Comparison of ENCODE assay signal across 12 cellular contexts in genomic region chr7:632831-633210, GRCh38.
DNase-seq lines count a peak whose midpoint lies in the region; ATAC-seq and TF ChIP-seq lines count a peak whose summit lies in the region.
"Had no signal": no experiment of that assay in that cellular context is flagged by ENCODE, and none has a peak within 500 bp of the region (broad histone marks: within the 10 kb centered on the region; RNA-seq: fewer than 3 reads in every experiment).

No MANE protein-coding gene starts in this region.

- H3K4me3 Mint-ChIP-seq in activated naive CD8-positive, alpha-beta T cell: no peak overlapping the region
- no peak overlapping the region for H3K4me3 Mint-ChIP-seq in activated naive CD8-positive, alpha-beta T cell treated with anti-CD3 and anti-CD28 coated beads for 36 hours
- H3K4me3 Mint-ChIP-seq in activated CD8-positive, alpha-beta memory T cell treated with anti-CD3 and anti-CD28 coated beads, Interleukin-2, amount 10 ng/mL, durations not matched to agents 7 days and 5 days: no peak overlapping the region
- H3K4me3 Mint-ChIP-seq: CD14-positive monocyte; CD8-positive, alpha-beta memory T cell had no signal

- H4K8ac ChIP-seq in neuronal stem cell (ENCODE audit: low read depth, low read length): no peak overlapping the region

- peaks cover 3% of the 10 kb centered on the region for H3K36me3 Mint-ChIP-seq in activated naive CD8-positive, alpha-beta T cell
- peaks cover 5% of the 10 kb centered on the region for H3K36me3 Mint-ChIP-seq in activated naive CD8-positive, alpha-beta T cell treated with anti-CD3 and anti-CD28 coated beads for 36 hours
- peaks cover 3% of the 10 kb centered on the region for H3K36me3 Mint-ChIP-seq in activated CD8-positive, alpha-beta memory T cell treated with anti-CD3 and anti-CD28 coated beads, Interleukin-2, amount 10 ng/mL, durations not matched to agents 7 days and 5 days
- H3K36me3 Mint-ChIP-seq: CD14-positive monocyte; CD8-positive, alpha-beta memory T cell; IgD-negative memory B cell had no signal

- no CpG with 5 or more reads among the region's 23 CpGs for WGBS in neuronal stem cell (ENCODE audit: extremely low coverage in 2 of 2, insufficient read length in 2 of 2, insufficient replicate concordance in 1 of 2), 2 donors
- WGBS in spleen, 5 donors: 88 to 97% (median 90%) methylated on average over 14 to 23 of the region's 23 CpGs

- no peak overlapping the region for H3K14ac ChIP-seq in neuronal stem cell (ENCODE audit: low read length)

- H2BK12ac ChIP-seq in neuronal stem cell (ENCODE audit: low read length): no peak overlapping the region

- H3K4me1 ChIP-seq in neuronal stem cell (ENCODE audit: control insufficient read depth in 2 of 2, insufficient read depth in 1 of 2, low read depth in 1 of 2, low read length in 2 of 2): no peaks in the 10 kb centered on the region
- H3K4me1 ChIP-seq in spleen: peaks cover 0 to 12% (median 3%) of the 10 kb centered on the region in 6 donors

- CTCF ChIA-PET in activated CD8-positive, alpha-beta memory T cell treated with anti-CD3 and anti-CD28 coated beads, Interleukin-2, amount 10 ng/mL, durations not matched to agents 7 days and 5 days (lab: Charles Lee): no interaction called here

- no peak overlapping the region for H3K4ac ChIP-seq in neuronal stem cell (ENCODE audit: low read length)

- H3K36me3 ChIP-seq in neuronal stem cell (replicated peaks in 1 of 2; ENCODE audit: control insufficient read depth in 2 of 2, insufficient read depth in 2 of 2, low read length in 2 of 2): no peaks in the 10 kb centered on the region
- H3K36me3 ChIP-seq in spleen: no peaks in the 10 kb centered on the region

- no peak overlapping the region for H2AFZ ChIP-seq in neuronal stem cell (ENCODE audit: low read length)

- H3K27me3 ChIP-seq in neuronal stem cell (ENCODE audit: control insufficient read depth in 3 of 3, insufficient read depth in 3 of 3, low read depth in 1 of 3, low read length in 3 of 3) (no peaks in the 10 kb centered on the region), spleen (replicated peaks in 1 of 7) (no peaks in the 10 kb centered on the region)

- no peak for TF ChIP-seq CTCF in spleen (IDR thresholded peaks at IDR 0.05 in 8 of 11, conservative IDR thresholded peaks at IDR 0.05 in 3 of 11)

- H3K4me2 ChIP-seq in neuronal stem cell (ENCODE audit: insufficient read depth, low read length, poor library complexity, severe bottlenecking): no peak overlapping the region

- peak overlapping the region; percentile 66 for H3K27ac Mint-ChIP-seq in activated naive CD8-positive, alpha-beta T cell
- no peak overlapping the region for H3K27ac Mint-ChIP-seq in activated naive CD8-positive, alpha-beta T cell treated with anti-CD3 and anti-CD28 coated beads for 36 hours
- H3K27ac Mint-ChIP-seq in activated CD8-positive, alpha-beta memory T cell treated with anti-CD3 and anti-CD28 coated beads, Interleukin-2, amount 10 ng/mL, durations not matched to agents 7 days and 5 days: no peak overlapping the region
- H3K27ac Mint-ChIP-seq: CD14-positive monocyte had no signal

- H3K9ac ChIP-seq in neuronal stem cell (ENCODE audit: low read depth, low read length, poor library complexity): no peak overlapping the region

- peak overlapping the region; percentile 5 for H2AK5ac ChIP-seq in neuronal stem cell (ENCODE audit: low read depth, low read length)

- no peaks in the 10 kb centered on the region for H3K9me3 Mint-ChIP-seq in activated naive CD8-positive, alpha-beta T cell (ENCODE audit: low read depth)
- no peaks in the 10 kb centered on the region for H3K9me3 Mint-ChIP-seq in activated naive CD8-positive, alpha-beta T cell treated with anti-CD3 and anti-CD28 coated beads for 36 hours
- no peaks in the 10 kb centered on the region for H3K9me3 Mint-ChIP-seq in activated CD8-positive, alpha-beta memory T cell treated with anti-CD3 and anti-CD28 coated beads, Interleukin-2, amount 10 ng/mL, durations not matched to agents 7 days and 5 days (ENCODE audit: low read depth)
- H3K9me3 Mint-ChIP-seq: CD8-positive, alpha-beta memory T cell; IgD-negative memory B cell had no signal

- peaks cover 8% of the 10 kb centered on the region for H3K4me1 Mint-ChIP-seq in activated naive CD8-positive, alpha-beta T cell (ENCODE audit: low read depth)
- H3K4me1 Mint-ChIP-seq in activated naive CD8-positive, alpha-beta T cell treated with anti-CD3 and anti-CD28 coated beads for 36 hours: no peaks in the 10 kb centered on the region
- H3K4me1 Mint-ChIP-seq in activated CD8-positive, alpha-beta memory T cell treated with anti-CD3 and anti-CD28 coated beads, Interleukin-2, amount 10 ng/mL, durations not matched to agents 7 days and 5 days: no peaks in the 10 kb centered on the region
- H3K4me1 Mint-ChIP-seq: CD14-positive monocyte, IgD-negative memory B cell had no signal

- no peak overlapping the region for H2BK5ac ChIP-seq in neuronal stem cell (ENCODE audit: low read length)

- no peak for ATAC-seq in HG03520 (IDR thresholded peaks at IDR 0.05; ENCODE audit: unreplicated experiment)
- no peak for ATAC-seq in activated CD8-positive, alpha-beta memory T cell treated with anti-CD3 and anti-CD28 coated beads, Interleukin-2, amount 10 ng/mL, durations not matched to agents 7 days and 5 days
- ATAC-seq: HCT116 had no signal

- H2BK120ac ChIP-seq in neuronal stem cell (ENCODE audit: low read depth, low read length): no peak overlapping the region

- intact Hi-C loops in spleen (cut with DNase I; ENCODE audit: low total_unique reads): loop anchor here (10.0 kb wide), 1 partner anchor 298 kb away; no protein-coding TSS in a partner anchor

- peaks cover 9% of the 10 kb centered on the region for H3K79me1 ChIP-seq in neuronal stem cell (ENCODE audit: low read depth, low read length)

- H3K4me3 ChIP-seq in neuronal stem cell (ENCODE audit: low read length in 2 of 2) (no peak overlapping the region), spleen (no peak overlapping the region)

- no peaks in the 10 kb centered on the region for H3K9me3 ChIP-seq in neuronal stem cell (replicated peaks in 1 of 2; ENCODE audit: control insufficient read depth in 2 of 2, insufficient read depth in 1 of 2, low read depth in 1 of 2, low read length in 2 of 2)
- H3K9me3 ChIP-seq in spleen: no peaks in the 10 kb centered on the region

- DNase-seq in activated naive CD8-positive, alpha-beta T cell treated with anti-CD3 and anti-CD28 coated beads for 36 hours: no peak
- DNase-seq in caudate nucleus (lab: John Stamatoyannopoulos, UW): peak in 40 of 61 donors; percentile 2 to 87 (median 46)
- no peak for DNase-seq in neuronal stem cell (ENCODE audit: low spot score)
- DNase-seq in spleen: peak; percentile 63
- no peak for DNase-seq in activated CD8-positive, alpha-beta memory T cell treated with anti-CD3 and anti-CD28 coated beads, Interleukin-2, amount 10 ng/mL, durations not matched to agents 7 days and 5 days
- DNase-seq in 8988T: no peak
- DNase-seq: CD8-positive, alpha-beta memory T cell had no signal

- no peak overlapping the region for H3K23ac ChIP-seq in neuronal stem cell (ENCODE audit: low read depth, low read length, poor library complexity)

- no peak overlapping the region for H4K91ac ChIP-seq in neuronal stem cell (ENCODE audit: low read depth, low read length, poor library complexity)

- no peak overlapping the region for H2BK15ac ChIP-seq in neuronal stem cell (ENCODE audit: low read length)

- H3K27me3 Mint-ChIP-seq in activated naive CD8-positive, alpha-beta T cell: no peaks in the 10 kb centered on the region
- H3K27me3 Mint-ChIP-seq in activated naive CD8-positive, alpha-beta T cell treated with anti-CD3 and anti-CD28 coated beads for 36 hours: no peaks in the 10 kb centered on the region
- H3K27me3 Mint-ChIP-seq in activated CD8-positive, alpha-beta memory T cell treated with anti-CD3 and anti-CD28 coated beads, Interleukin-2, amount 10 ng/mL, durations not matched to agents 7 days and 5 days: no peaks in the 10 kb centered on the region
- H3K27me3 Mint-ChIP-seq: CD8-positive, alpha-beta memory T cell; IgD-negative memory B cell had no signal

- TF ChIP-seq POLR2A in spleen (IDR thresholded peaks at IDR 0.05): no peak

- H3K18ac ChIP-seq in neuronal stem cell (ENCODE audit: low read length): no peak overlapping the region

- H3K27ac ChIP-seq in caudate nucleus (ENCODE audit: low read depth, low read length) (no peak overlapping the region), neuronal stem cell (replicated peaks; ENCODE audit: low read length) (no peak overlapping the region), spleen (no peak overlapping the region)

Comparison
In these comparisons a context has a peak if more than half of its experiments do, and no peak if none do; other contexts are left out.
1. DNase-seq: peak in caudate nucleus (40 of 61) and spleen (single experiment); none in activated naive CD8-positive, alpha-beta T cell treated with anti-CD3 and anti-CD28 coated beads for 36 hours (single experiment), neuronal stem cell (single experiment), activated CD8-positive, alpha-beta memory T cell treated with anti-CD3 and anti-CD28 coated beads, Interleukin-2, amount 10 ng/mL, durations not matched to agents 7 days and 5 days (single experiment) and 8988T (single experiment).